Comparison of ENCODE assay signal across 12 cellular contexts in the genomic region with DNA sequence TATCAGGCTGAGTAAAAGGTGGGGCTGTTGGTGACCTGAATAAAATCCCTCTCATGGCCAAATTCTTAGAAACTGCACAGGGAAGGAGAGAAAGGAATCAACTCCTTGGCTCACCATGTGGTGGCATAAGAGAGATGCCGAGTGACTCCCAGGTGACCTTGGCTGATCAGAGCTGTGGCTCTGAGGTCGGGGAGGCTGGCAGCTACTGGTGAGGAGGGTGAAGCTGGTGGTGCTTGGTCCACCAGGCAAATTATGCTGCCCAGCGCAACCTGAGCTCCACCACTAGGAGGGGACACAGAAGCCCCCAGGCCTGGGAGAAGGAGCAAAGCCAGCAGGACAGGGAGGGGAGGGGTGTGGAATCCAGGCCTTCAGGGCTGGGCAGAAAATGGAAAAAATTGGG.
A peak's percentile ranks its signal among the peaks of the same experiment; 100 is the strongest.
DNase-seq lines count a peak whose midpoint lies in the region; ATAC-seq, FAIRE-seq and TF ChIP-seq lines count a peak whose summit lies in the region.
"Had no signal": no experiment of that assay in that cellular context is flagged by ENCODE, and none has a peak within 500 bp of the region (broad histone marks: within the 10 kb centered on the region; RNA-seq: fewer than 3 reads in every experiment).

No MANE protein-coding gene starts in this region.

- WGBS in A549 (ENCODE audit: missing lambda C conversion rate) = 33% methylated on average over 3 of the region's 3 CpGs

- FAIRE-seq in A549 (lab: Jason Lieb, UNC) = no peak
- FAIRE-seq: islet of Langerhans had no signal

- TF ChIP-seq EP300 in A549 (IDR thresholded peaks at IDR 0.05) = no peak

- no peak overlapping the region for H3K4me2 ChIP-seq in A549

- H3K4me3 ChIP-seq in A549 (no peak overlapping the region), GM12865 (ENCODE audit: low read depth, low read length) (no peak overlapping the region), left ventricle myocardium inferior (no peak overlapping the region)
- H3K4me3 ChIP-seq: uterus had no signal

- TF ChIP-seq RAD21 in A549 (conservative IDR thresholded peaks at IDR 0.05 in 1 of 2, IDR thresholded peaks at IDR 0.05 in 1 of 2) = peak; percentile 54 to 75

- TF ChIP-seq POLR2A in A549 (IDR thresholded peaks at IDR 0.05; ENCODE audit: low read length) = no peak

- no peaks in the 10 kb centered on the region for H3K9me3 ChIP-seq in A549
- H3K9me3 ChIP-seq in left ventricle myocardium inferior (replicated peaks) = no peaks in the 10 kb centered on the region
- H3K9me3 ChIP-seq: uterus had no signal

- peak; percentile 71 to 81 for ATAC-seq in A549
- ATAC-seq in HG02970 (IDR thresholded peaks at IDR 0.05; ENCODE audit: low FRiP score, unreplicated experiment) = no peak
- ATAC-seq in HG02610 (IDR thresholded peaks at IDR 0.05; ENCODE audit: unreplicated experiment) = no peak
- ATAC-seq in omental fat pad (ENCODE audit: low FRiP score) = no peak

- CTCF ChIA-PET in A549 (lab: Yijun Ruan, JAX) = interaction anchor here (0.7 to 13.1 kb wide), 24 partner anchors 8 to 580 kb away, joined by 3 to 220 read pairs (median 3); a partner anchor contains a TSS
- CTCF ChIA-PET in RWPE1 (lab: Yijun Ruan, JAX) = interaction anchor here (0.6 to 1.9 kb wide), 9 partner anchors 9 to 908 kb away, joined by 3 to 8 read pairs (median 5); no protein-coding TSS in a partner anchor

- H3K27me3 ChIP-seq in left ventricle myocardium inferior (ENCODE audit: low read depth) = no peaks in the 10 kb centered on the region
- H3K27me3 ChIP-seq: uterus had no signal

- TF ChIP-seq CTCF in A549 (IDR thresholded peaks at IDR 0.05) = peak; percentile 4; the same call in 1 of the 3 replicates
- TF ChIP-seq CTCF in GM12865 (IDR thresholded peaks at IDR 0.05; ENCODE audit: insufficient read depth, low read depth, low read length, missing control alignments) = peak; percentile 16
- TF ChIP-seq CTCF in RWPE1 (conservative IDR thresholded peaks at IDR 0.05; ENCODE audit: low read depth) = no peak
- peak; percentile 45 for TF ChIP-seq CTCF in left ventricle myocardium inferior (IDR thresholded peaks at IDR 0.05; ENCODE audit: borderline replicate concordance)
- no peak for TF ChIP-seq CTCF in omental fat pad (IDR thresholded peaks at IDR 0.05)

- POLR2A ChIA-PET in A549 (lab: Yijun Ruan, JAX) = no interaction called here
- POLR2A ChIA-PET in RWPE1 (lab: Yijun Ruan, JAX; ENCODE audit: low non-redundant PET) = no interaction called here

- intact Hi-C loops in left ventricle myocardium inferior (cut with micrococcal nuclease) = loop anchor here (10.0 kb wide), 1 partner anchor 473 kb away; a partner anchor contains a TSS

- H3K36me3 ChIP-seq in left ventricle myocardium inferior = no peaks in the 10 kb centered on the region
- H3K36me3 ChIP-seq: uterus had no signal

- H3K27ac ChIP-seq in A549 (0 out of 6 replicates have a peak overlapping the region, but pooled peaks of 1 of the 2 experiments have one; percentile 17), RWPE1 (no peak overlapping the region), left ventricle myocardium inferior (replicated peaks) (peak overlapping the region; percentile 62)
- H3K27ac ChIP-seq: uterus had no signal

- H3K4me1 ChIP-seq in A549 (peaks cover 20% of the 10 kb centered on the region), left ventricle myocardium inferior (peaks cover 23% of the 10 kb centered on the region)
- H3K4me1 ChIP-seq: uterus had no signal

- peak; percentile 58 to 74 for DNase-seq in A549 (ENCODE audit: low read depth in 1 of 2, low spot score in 1 of 2)
- peak; percentile 38 for DNase-seq in GM12865 (ENCODE audit: low read depth)
- peak; percentile 34 for DNase-seq in RWPE1 (ENCODE audit: low spot score)
- peak; percentile 22 for DNase-seq in left ventricle myocardium inferior
- no peak for DNase-seq in omental fat pad (ENCODE audit: low spot score)
- DNase-seq in stimulated activated CD4-positive, alpha-beta T cell treated with anti-CD3 and anti-CD28 coated beads, Interleukin-2, amount 100 ng/mL, for 24 hours = no peak
- DNase-seq: activated CD4-positive, alpha-beta T cell treated with anti-CD3 and anti-CD28 coated beads, Interleukin-2, amount 10 ng/mL, durations not matched to agents 24 days and 14 days; NCI-H2227 treated with DMSO at 0.1 percent for 48 hours; uterus had no signal

TF ChIP-seq in A549, 52 proteins besides CTCF, POLR2A, EP300 and RAD21:
- TF ChIP-seq GATA3 (IDR thresholded peaks at IDR 0.05; ENCODE audit: borderline replicate concordance) = no peak
- peak; percentile 52 for TF ChIP-seq SMC3 (IDR thresholded peaks at IDR 0.05)
- TF ChIP-seq HEYL (CRISPR knock-in tag; IDR thresholded peaks at IDR 0.05) = no peak
- TF ChIP-seq ESRRA (IDR thresholded peaks at IDR 0.05; ENCODE audit: borderline replicate concordance, low read length) = peak; percentile 94
- TF ChIP-seq BHLHE40 (IDR thresholded peaks at IDR 0.05; ENCODE audit: low read depth, low read length) = no peak
- no peak for TF ChIP-seq RCOR1 (IDR thresholded peaks at IDR 0.05; ENCODE audit: low read depth, low read length)
- TF ChIP-seq TFCP2L1 (CRISPR knock-in tag; IDR thresholded peaks at IDR 0.05) = no peak

Comparison
In these comparisons a context has a peak if more than half of its experiments do, and no peak if none do; other contexts are left out.
1. ATAC-seq: peak in A549 (2 of 2); none in HG02970 (single experiment), HG02610 (single experiment) and omental fat pad (single experiment).
2. DNase-seq: peak in A549 (2 of 2), GM12865 (single experiment), RWPE1 (single experiment) and left ventricle myocardium inferior (single experiment); none in omental fat pad (single experiment) and stimulated activated CD4-positive, alpha-beta T cell treated with anti-CD3 and anti-CD28 coated beads, Interleukin-2, amount 100 ng/mL, for 24 hours (0 of 2).
3. CTCF ChIP-seq: peak in A549 (single experiment), GM12865 (single experiment) and left ventricle myocardium inferior (single experiment); none in RWPE1 (single experiment) and omental fat pad (0 of 3).